8 cellular contexts compared by ENCODE assay signal in genomic region chr1:960371-961131, GRCh38. TPM values are rescaled to one million over a fixed set of nuclear protein-coding genes. Genes with fewer than 3 reads are reported as not detected.
A peak's percentile ranks its signal among the peaks of the same experiment; 100 is the strongest.
DNase-seq lines count a peak whose midpoint lies in the region; ATAC-seq and TF ChIP-seq lines count a peak whose summit lies in the region.

Gene KLHL17, plus strand, starts transcription at chr1:960584. Its CDS starts 110 bp downstream, at chr1:960694.

- H3K27ac ChIP-seq in upper lobe of left lung = peak within 1 kb of the TSS in 1 of 4 donors; percentile 78

- H3K9me3 Mint-ChIP-seq in activated naive CD8-positive, alpha-beta T cell treated with anti-CD3 and anti-CD28 coated beads, Interleukin-2, amount 10 ng/mL, durations not matched to agents 7 days and 5 days = no peaks in the 10 kb centered on the region

- no peak for TF ChIP-seq POLR2A in GM18505 (IDR thresholded peaks at IDR 0.05; ENCODE audit: borderline replicate concordance, extremely low read depth, insufficient read depth, insufficient read length)
- TF ChIP-seq POLR2A in upper lobe of left lung (IDR thresholded peaks at IDR 0.05) = peak in 1 of 4 donors; percentile 29

- H3K4me1 ChIP-seq in upper lobe of left lung = peaks cover 29 to 48% (median 29%) of the 10 kb centered on the region in 4 donors

- TF ChIP-seq CTCF in upper lobe of left lung (IDR thresholded peaks at IDR 0.05) = peak in 1 of 6 experiments; percentile 16

- H3K27ac Mint-ChIP-seq in activated naive CD8-positive, alpha-beta T cell treated with anti-CD3 and anti-CD28 coated beads, Interleukin-2, amount 10 ng/mL, durations not matched to agents 7 days and 5 days = peak within 1 kb of the TSS; percentile 81

- peaks cover 12% of the 10 kb centered on the region for H3K4me1 Mint-ChIP-seq in activated naive CD8-positive, alpha-beta T cell treated with anti-CD3 and anti-CD28 coated beads, Interleukin-2, amount 10 ng/mL, durations not matched to agents 7 days and 5 days

- DNase-seq in 8988T (peak; percentile 91), HuH-7.5 (ENCODE audit: low spot score) (peak; percentile 92), T-helper 1 cell (peak; percentile 56 to 81 (median 71)), cardiac septum (ENCODE audit: low spot score) (peak; percentile 90), posterior vena cava (ENCODE audit: low spot score) (peak; percentile 94), upper lobe of left lung (peak; percentile 76 to 97)
- peak; percentile 87 for DNase-seq in activated naive CD8-positive, alpha-beta T cell treated with anti-CD3 and anti-CD28 coated beads, Interleukin-2, amount 10 ng/mL, durations not matched to agents 7 days and 5 days

- H3K36me3 ChIP-seq in upper lobe of left lung = peaks cover 0 to 32% (median 22%) of the 10 kb centered on the region in 4 donors

- peak within 1 kb of the TSS; percentile 97 for H3K4me3 Mint-ChIP-seq in activated naive CD8-positive, alpha-beta T cell treated with anti-CD3 and anti-CD28 coated beads, Interleukin-2, amount 10 ng/mL, durations not matched to agents 7 days and 5 days

- H3K4me3 ChIP-seq in upper lobe of left lung = peak within 1 kb of the TSS; percentile 83 to 100 (median 92)

- no peak for TF ChIP-seq EP300 in upper lobe of left lung (IDR thresholded peaks at IDR 0.05)

- ATAC-seq in GM18505 (IDR thresholded peaks at IDR 0.05; ENCODE audit: unreplicated experiment) = peak; percentile 38
- peak; percentile 53 for ATAC-seq in activated naive CD8-positive, alpha-beta T cell treated with anti-CD3 and anti-CD28 coated beads, Interleukin-2, amount 10 ng/mL, durations not matched to agents 7 days and 5 days (ENCODE audit: low read depth)
- ATAC-seq in upper lobe of left lung (ENCODE audit: low FRiP score in 2 of 2) = peak in 1 of 2 donors; percentile 84

- POLR2A ChIA-PET in activated naive CD8-positive, alpha-beta T cell treated with anti-CD3 and anti-CD28 coated beads, Interleukin-2, amount 10 ng/mL, durations not matched to agents 7 days and 5 days (lab: Charles Lee) = no interaction called here

- intact Hi-C loops in cardiac septum (cut with DNase I) (no loop called here), posterior vena cava (cut with DNase I) (no loop called here)

- no peaks in the 10 kb centered on the region for H3K27me3 ChIP-seq in upper lobe of left lung

- H3K9me3 ChIP-seq in upper lobe of left lung = no peaks in the 10 kb centered on the region

- H3K27me3 Mint-ChIP-seq in activated naive CD8-positive, alpha-beta T cell treated with anti-CD3 and anti-CD28 coated beads, Interleukin-2, amount 10 ng/mL, durations not matched to agents 7 days and 5 days = no peaks in the 10 kb centered on the region

- peaks cover 3% of the 10 kb centered on the region for H3K36me3 Mint-ChIP-seq in activated naive CD8-positive, alpha-beta T cell treated with anti-CD3 and anti-CD28 coated beads, Interleukin-2, amount 10 ng/mL, durations not matched to agents 7 days and 5 days

- 0 to 2% methylated on average over 18 to 33 of the region's 108 CpGs for WGBS in upper lobe of left lung, 2 donors

RNA-seq across cellular contexts. Expression of gene KLHL17, which starts in this region (rescaled TPM):
- total RNA-seq in activated naive CD8-positive, alpha-beta T cell treated with anti-CD3 and anti-CD28 coated beads, Interleukin-2, amount 10 ng/mL, durations not matched to agents 7 days and 5 days = 10 to 100 TPM; 35.3 to 35.4 TPM
- total RNA-seq in cardiac septum (4.8 TPM), posterior vena cava (1 to 10 TPM; 8.5 to 8.9 TPM), upper lobe of left lung (10 to 100 TPM in 4 of 6 donors, 1 to 10 TPM in 2; 4.7 to 45.1 (median 16.5) TPM)
